In the genomic region with DNA sequence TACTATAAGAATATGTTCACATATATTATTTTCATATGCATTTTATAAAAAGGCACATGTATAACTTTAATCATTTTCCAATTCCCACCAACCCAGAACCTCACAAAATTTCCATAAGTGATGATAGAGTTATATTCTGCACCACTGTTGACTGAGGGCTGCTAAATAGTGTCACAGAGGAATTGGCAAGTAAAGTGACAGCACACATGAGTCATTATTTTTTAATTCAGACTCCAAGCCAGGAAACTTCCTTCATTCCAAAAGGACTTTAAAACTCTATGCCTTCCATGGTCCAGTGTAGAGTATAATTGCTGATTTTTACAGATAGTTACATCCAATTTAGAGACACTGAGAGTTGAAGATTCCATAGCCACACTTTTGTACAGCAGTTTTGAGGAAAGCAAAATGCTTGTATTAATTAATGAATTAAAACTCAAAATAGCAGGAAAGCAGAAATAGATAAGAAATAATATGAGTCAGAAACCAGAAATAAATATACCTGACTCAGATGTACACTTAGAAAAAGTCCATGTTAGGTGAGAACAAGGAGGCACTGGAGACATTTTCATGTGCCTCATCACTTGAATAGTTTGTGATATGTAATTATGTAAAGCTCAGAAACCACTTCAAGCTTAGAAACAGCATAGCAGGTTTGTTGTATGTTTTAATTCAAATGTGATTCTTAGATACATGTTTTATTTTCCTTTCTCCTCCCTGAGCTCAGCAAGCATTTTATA, we compare ENCODE assay signal across 18 cellular contexts.
"Had no signal": no experiment of that assay in that cellular context is flagged by ENCODE, and none has a peak within 500 bp of the region (broad histone marks: within the 10 kb centered on the region; RNA-seq: fewer than 3 reads in every experiment).

No MANE protein-coding gene starts in this region.

- H3K27ac ChIP-seq: SJCRH30 had no signal

- H3K4me3 ChIP-seq: MG63, SJCRH30 had no signal

- H3K27me3 ChIP-seq: MG63, SJCRH30 had no signal

- H3K9me3 ChIP-seq: MG63, SJCRH30 had no signal

- H3K36me3 ChIP-seq: MG63, SJCRH30 had no signal

- ATAC-seq: HepG2 had no signal

- DNase-seq: IMR-90, Karpas-422, KG1, MG63, NCI-H1092, NCI-H1436, NCI-H1694, NCI-H187 treated with DMSO at 0.1 percent for 48 hours, NCI-H2029 treated with DMSO at 0.1 percent for 48 hours, NCI-H2227 treated with DMSO at 0.1 percent for 48 hours, NCI-H524, NCI-H526 treated with DMSO at 0.1 percent for 48 hours, NCI-H774, RPMI8226, SHP77 treated with DMSO at 0.1 percent for 48 hours, SJCRH30, SW 1271 had no signal
